In genomic region chr2:43387092-43388062, GRCh38 we compare ENCODE assay signal across 8 cellular contexts.
A peak's percentile ranks its signal among the peaks of the same experiment; 100 is the strongest.
DNase-seq lines count a peak whose midpoint lies in the region; ATAC-seq and TF ChIP-seq lines count a peak whose summit lies in the region.

No MANE protein-coding gene starts in this region.

- H2AFZ ChIP-seq in trophoblast cell (ENCODE audit: insufficient read depth, low read length, poor library complexity), result no peak overlapping the region

- H3K27ac ChIP-seq in C4-2B (peak overlapping the region; percentile 49), esophagus squamous epithelium (peak overlapping the region; percentile 70 to 84 (median 78)), trophoblast cell (ENCODE audit: low read depth, low read length) (no peak overlapping the region)

- H4K91ac ChIP-seq in trophoblast cell (ENCODE audit: low read depth, low read length), result no peak overlapping the region

- H3K18ac ChIP-seq in trophoblast cell (ENCODE audit: low read length), result no peak overlapping the region

- H4K8ac ChIP-seq in trophoblast cell (ENCODE audit: low read depth, low read length), result no peak overlapping the region

- ATAC-seq in GM19455 (IDR thresholded peaks at IDR 0.05; ENCODE audit: unreplicated experiment), result peak; percentile 86
- ATAC-seq in HG03457 (IDR thresholded peaks at IDR 0.05; ENCODE audit: unreplicated experiment), result peak; percentile 71

- intact Hi-C loops in esophagus squamous epithelium (cut with DNase I), result no loop called here
- intact Hi-C loops in cardiac septum (cut with DNase I), result no loop called here

- H3K4me3 ChIP-seq in esophagus squamous epithelium, result no peak overlapping the region
- H3K4me3 ChIP-seq in trophoblast cell (ENCODE audit: low read depth, low read length), result no peak overlapping the region

- H3K27me3 ChIP-seq in esophagus squamous epithelium (no peaks in the 10 kb centered on the region), trophoblast cell (ENCODE audit: insufficient read depth, low read length) (no peaks in the 10 kb centered on the region)

- H3K4me2 ChIP-seq in trophoblast cell (ENCODE audit: low read length), result no peak overlapping the region

- H2BK5ac ChIP-seq in trophoblast cell (ENCODE audit: low read depth, low read length, poor library complexity), result no peak overlapping the region

- H3K79me1 ChIP-seq in trophoblast cell (ENCODE audit: low read length), result no peaks in the 10 kb centered on the region

- H3K36me3 ChIP-seq in esophagus squamous epithelium, result no peaks in the 10 kb centered on the region
- no peaks in the 10 kb centered on the region for H3K36me3 ChIP-seq in trophoblast cell (ENCODE audit: control insufficient read depth in 1 of 2, insufficient read depth in 2 of 2, low read length in 2 of 2)

- H2BK12ac ChIP-seq in trophoblast cell (ENCODE audit: low read length), result no peak overlapping the region

- peaks cover 5 to 44% (median 15%) of the 10 kb centered on the region in 3 donors for H3K4me1 ChIP-seq in esophagus squamous epithelium
- H3K4me1 ChIP-seq in trophoblast cell (ENCODE audit: control insufficient read depth in 1 of 2, insufficient read depth in 2 of 2, low read length in 2 of 2), result no peaks in the 10 kb centered on the region

- DNase-seq in esophagus squamous epithelium (lab: John Stamatoyannopoulos, UW) (no peak), trophoblast cell (no peak), CD1c-positive myeloid dendritic cell (ENCODE audit: extremely low spot score) (no peak), putamen (ENCODE audit: low spot score) (no peak), cardiac septum (ENCODE audit: low spot score) (no peak)

- H4K12ac ChIP-seq in trophoblast cell (ENCODE audit: low read depth, low read length), result no peak overlapping the region

- H2AK5ac ChIP-seq in trophoblast cell (ENCODE audit: low read length), result no peak overlapping the region

- H3K4ac ChIP-seq in trophoblast cell (ENCODE audit: low read depth, low read length), result no peak overlapping the region

- no peak overlapping the region for H3K9ac ChIP-seq in trophoblast cell (ENCODE audit: low read length)

- no peaks in the 10 kb centered on the region for H3K79me2 ChIP-seq in trophoblast cell (ENCODE audit: control insufficient read depth, insufficient read depth, low read length, poor library complexity)

- no peak for TF ChIP-seq CTCF in C4-2B (conservative IDR thresholded peaks at IDR 0.05)
- no peak for TF ChIP-seq CTCF in esophagus squamous epithelium (IDR thresholded peaks at IDR 0.05)

- no peak for TF ChIP-seq POLR2A in esophagus squamous epithelium (IDR thresholded peaks at IDR 0.05)

- no peak overlapping the region for H3K23ac ChIP-seq in trophoblast cell (ENCODE audit: low read length)

- no peak overlapping the region for H2BK120ac ChIP-seq in trophoblast cell (ENCODE audit: insufficient read depth, low read length, poor library complexity)

- H3K9me3 ChIP-seq in esophagus squamous epithelium (no peaks in the 10 kb centered on the region), trophoblast cell (ENCODE audit: insufficient read depth, low read depth, low read length) (no peaks in the 10 kb centered on the region)

- H3K14ac ChIP-seq in trophoblast cell (ENCODE audit: low read length), result no peak overlapping the region

- WGBS in esophagus squamous epithelium, 2 donors, result 51 to 52% methylated on average over 6 to 7 of the region's 7 CpGs
- no CpG with 5 or more reads among the region's 7 CpGs for WGBS in trophoblast cell (ENCODE audit: extremely low coverage, insufficient coverage, insufficient read length)
